Comparison of ENCODE assay signal across 8 cellular contexts in the genomic region with DNA sequence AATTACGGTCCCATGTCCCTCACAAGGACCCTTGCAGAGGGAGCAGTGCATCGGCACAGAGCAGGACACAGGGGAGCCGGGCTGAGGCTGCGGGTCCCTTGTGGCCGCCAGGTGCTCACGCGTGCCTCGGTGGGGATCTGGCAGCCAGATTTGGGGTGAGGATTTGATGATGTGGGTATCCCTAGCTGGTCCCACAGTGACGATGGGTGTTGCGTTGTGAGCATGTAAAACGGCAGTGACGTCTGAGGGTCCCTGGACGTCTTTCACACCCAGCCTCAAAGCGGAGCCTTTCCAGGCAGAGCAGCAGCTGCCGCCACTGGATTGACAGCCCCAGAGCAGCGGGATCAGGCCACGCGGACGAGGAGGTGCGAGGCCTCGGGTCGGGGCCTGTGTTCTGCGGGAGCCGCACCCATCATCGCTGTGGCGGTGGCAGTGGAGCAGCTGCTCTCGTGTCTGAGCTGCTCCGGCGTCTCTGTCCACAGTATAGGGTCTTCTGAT. TPM values are rescaled to one million over a fixed set of nuclear protein-coding genes. Genes with fewer than 3 reads are reported as not detected.
A peak's percentile ranks its signal among the peaks of the same experiment; 100 is the strongest.
DNase-seq lines count a peak whose midpoint lies in the region; ATAC-seq and TF ChIP-seq lines count a peak whose summit lies in the region.

No MANE protein-coding gene starts in this region.

- POLR2A ChIA-PET in HEK293T (lab: Yijun Ruan, JAX): no interaction called here

- intact Hi-C loops in activated T-helper 1 cell treated with anti-CD3 and anti-CD28 coated beads, Interleukin-12 subunit alpha, Interleukin-12 subunit beta, Interleukin-2, Interleukin-4 antibody, amounts not matched to agents 30 ng/mL and 10 ng/mL and 1 ng/mL, durations not matched to agents 14 hours and 24 hours and 36 hours (cut with micrococcal nuclease): loop anchor here (1.0 to 5.0 kb wide), 2 partner anchors 54 to 135 kb away; a partner anchor contains a TSS

- peaks cover 10% of the 10 kb centered on the region for H3K36me3 Mint-ChIP-seq in activated T-helper 1 cell treated with anti-CD3 and anti-CD28 coated beads, Interleukin-12 subunit alpha, Interleukin-12 subunit beta, Interleukin-2, Interleukin-4 antibody, amounts not matched to agents 30 ng/mL and 10 ng/mL and 1 ng/mL, durations not matched to agents 14 hours and 24 hours and 36 hours (ENCODE audit: low read depth)

- ATAC-seq in stimulated activated naive CD8-positive, alpha-beta T cell treated with anti-CD3 and anti-CD28 coated beads, Interleukin-15, amount 100 ng/mL, for 72 hours: no peak
- no peak for ATAC-seq in HG02642 (IDR thresholded peaks at IDR 0.05; ENCODE audit: poor library complexity, unreplicated experiment)
- ATAC-seq in GM21423 (IDR thresholded peaks at IDR 0.05; ENCODE audit: unreplicated experiment): no peak
- no peak for ATAC-seq in HG02588 (IDR thresholded peaks at IDR 0.05; ENCODE audit: unreplicated experiment)

- CTCF ChIA-PET in HEK293T (lab: Yijun Ruan, JAX): no interaction called here

- peaks cover 38% of the 10 kb centered on the region for H3K4me1 Mint-ChIP-seq in activated T-helper 1 cell treated with anti-CD3 and anti-CD28 coated beads, Interleukin-12 subunit alpha, Interleukin-12 subunit beta, Interleukin-2, Interleukin-4 antibody, amounts not matched to agents 30 ng/mL and 10 ng/mL and 1 ng/mL, durations not matched to agents 14 hours and 24 hours and 36 hours (ENCODE audit: low read depth)
- peaks cover 46% of the 10 kb centered on the region for H3K4me1 Mint-ChIP-seq in stimulated activated naive CD8-positive, alpha-beta T cell treated with anti-CD3 and anti-CD28 coated beads, Interleukin-15, amount 100 ng/mL, for 72 hours

- peak overlapping the region; percentile 80 for H3K4me3 Mint-ChIP-seq in activated T-helper 1 cell treated with anti-CD3 and anti-CD28 coated beads, Interleukin-12 subunit alpha, Interleukin-12 subunit beta, Interleukin-2, Interleukin-4 antibody, amounts not matched to agents 30 ng/mL and 10 ng/mL and 1 ng/mL, durations not matched to agents 14 hours and 24 hours and 36 hours
- peak overlapping the region; percentile 81 to 86 for H3K4me3 Mint-ChIP-seq in stimulated activated naive CD8-positive, alpha-beta T cell treated with anti-CD3 and anti-CD28 coated beads, Interleukin-15, amount 100 ng/mL, for 72 hours

- DNase-seq in HEK293T (ENCODE audit: extremely low spot score) (no peak), NK-92 (lab: John Stamatoyannopoulos, UW; ENCODE audit: unreplicated experiment) (no peak)
- DNase-seq in activated T-helper 1 cell treated with anti-CD3 and anti-CD28 coated beads, Interleukin-12 subunit alpha, Interleukin-12 subunit beta, Interleukin-2, Interleukin-4 antibody, amounts not matched to agents 30 ng/mL and 10 ng/mL and 1 ng/mL, durations not matched to agents 14 hours and 24 hours and 36 hours (ENCODE audit: low spot score): no peak
- DNase-seq in stimulated activated naive CD8-positive, alpha-beta T cell treated with anti-CD3 and anti-CD28 coated beads, Interleukin-15, amount 100 ng/mL, for 72 hours: no peak

- H3K9me3 ChIP-seq in iPS-18c (ENCODE audit: control insufficient read depth, insufficient read depth, low read length): no peaks in the 10 kb centered on the region

- H3K27me3 Mint-ChIP-seq in activated T-helper 1 cell treated with anti-CD3 and anti-CD28 coated beads, Interleukin-12 subunit alpha, Interleukin-12 subunit beta, Interleukin-2, Interleukin-4 antibody, amounts not matched to agents 30 ng/mL and 10 ng/mL and 1 ng/mL, durations not matched to agents 14 hours and 24 hours and 36 hours (ENCODE audit: insufficient read depth): no peaks in the 10 kb centered on the region
- H3K27me3 Mint-ChIP-seq in stimulated activated naive CD8-positive, alpha-beta T cell treated with anti-CD3 and anti-CD28 coated beads, Interleukin-15, amount 100 ng/mL, for 72 hours: no peaks in the 10 kb centered on the region

- peak overlapping the region; percentile 41 for H3K4me3 ChIP-seq in iPS-18c (ENCODE audit: insufficient read depth, low read depth, low read length)

- no peaks in the 10 kb centered on the region for H3K9me3 Mint-ChIP-seq in activated T-helper 1 cell treated with anti-CD3 and anti-CD28 coated beads, Interleukin-12 subunit alpha, Interleukin-12 subunit beta, Interleukin-2, Interleukin-4 antibody, amounts not matched to agents 30 ng/mL and 10 ng/mL and 1 ng/mL, durations not matched to agents 14 hours and 24 hours and 36 hours
- no peaks in the 10 kb centered on the region for H3K9me3 Mint-ChIP-seq in stimulated activated naive CD8-positive, alpha-beta T cell treated with anti-CD3 and anti-CD28 coated beads, Interleukin-15, amount 100 ng/mL, for 72 hours

- peak overlapping the region; percentile 90 for H3K27ac Mint-ChIP-seq in activated T-helper 1 cell treated with anti-CD3 and anti-CD28 coated beads, Interleukin-12 subunit alpha, Interleukin-12 subunit beta, Interleukin-2, Interleukin-4 antibody, amounts not matched to agents 30 ng/mL and 10 ng/mL and 1 ng/mL, durations not matched to agents 14 hours and 24 hours and 36 hours
- H3K27ac Mint-ChIP-seq in stimulated activated naive CD8-positive, alpha-beta T cell treated with anti-CD3 and anti-CD28 coated beads, Interleukin-15, amount 100 ng/mL, for 72 hours: peak overlapping the region; percentile 75 to 79

TF ChIP-seq in HEK293T, 16 proteins besides CTCF, POLR2A, EP300 and RAD21:
- TF ChIP-seq L3MBTL2 (conservative IDR thresholded peaks at IDR 0.05) (0 out of 2 replicates have a peak, but pooled peaks have one; percentile 14), HDGF (IDR thresholded peaks at IDR 0.05; ENCODE audit: borderline replicate concordance) (no peak)

RNA-seq across cellular contexts. Expression of a gene that starts 54.6 kb away (rescaled TPM):
- total RNA-seq in activated T-helper 1 cell treated with anti-CD3 and anti-CD28 coated beads, Interleukin-12 subunit alpha, Interleukin-12 subunit beta, Interleukin-2, Interleukin-4 antibody, amounts not matched to agents 30 ng/mL and 10 ng/mL and 1 ng/mL, durations not matched to agents 14 hours and 24 hours and 36 hours: 55.1 and 56.7 TPM in 2 replicates
